1 cellular context compared by ENCODE assay signal in the genomic region with DNA sequence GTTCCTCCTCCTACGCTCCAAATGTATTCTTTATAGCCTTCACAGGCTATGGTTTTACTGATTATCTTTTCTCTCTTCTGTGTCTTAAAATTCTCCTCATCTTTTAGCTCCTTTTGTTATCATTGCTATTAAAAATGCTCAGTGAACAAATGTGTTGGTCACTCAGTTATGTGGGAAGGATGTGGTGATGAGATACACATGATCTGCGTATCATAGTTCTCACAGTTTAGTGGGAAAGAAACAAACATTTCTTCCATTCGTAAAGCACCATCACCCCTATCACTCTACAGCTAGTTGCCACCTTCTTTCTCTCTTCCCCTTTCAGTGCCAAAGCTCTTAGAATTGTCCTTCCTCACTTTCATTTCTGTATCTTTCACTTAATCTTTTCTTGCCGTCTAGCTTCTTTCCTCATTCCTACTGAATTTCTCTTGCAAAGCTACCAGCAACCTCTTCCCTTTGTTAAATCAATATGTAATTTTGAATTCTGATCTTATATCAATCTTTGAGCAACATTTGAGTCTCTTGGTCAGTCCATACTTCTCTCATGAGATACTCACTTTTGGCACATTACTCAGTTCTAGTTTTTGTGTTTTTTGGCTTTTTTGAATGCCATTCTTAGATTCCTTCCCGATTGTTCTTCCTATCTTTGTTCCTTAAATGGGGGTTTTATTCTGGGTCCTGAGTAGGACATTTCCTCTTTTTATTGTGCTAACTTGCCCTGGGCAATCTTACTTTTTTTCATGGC.
TF ChIP-seq lines count a peak whose summit lies in the region.

No MANE protein-coding gene starts in this region.

TF ChIP-seq in H1, 55 proteins besides CTCF, POLR2A, EP300 and RAD21:
- TF ChIP-seq ASH2L (IDR thresholded peaks at IDR 0.05; ENCODE audit: low read length) (no peak), JUN (IDR thresholded peaks at IDR 0.05; ENCODE audit: low read depth, low read length) (no peak), SIN3A (conservative IDR thresholded peaks at IDR 0.05 in 1 of 2, IDR thresholded peaks at IDR 0.05 in 1 of 2; ENCODE audit: low read depth in 1 of 2, low read length in 2 of 2) (no peak)
